In genomic region chr3:177596248-177596821, GRCh38 we compare ENCODE assay signal across 13 cellular contexts.
DNase-seq lines count a peak whose midpoint lies in the region; ATAC-seq, FAIRE-seq and TF ChIP-seq lines count a peak whose summit lies in the region.
"Had no signal": no experiment of that assay in that cellular context is flagged by ENCODE, and none has a peak within 500 bp of the region (broad histone marks: within the 10 kb centered on the region; RNA-seq: fewer than 3 reads in every experiment).

No MANE protein-coding gene starts in this region.

- H3K4me1 ChIP-seq in BE2C, result peaks cover 41% of the 10 kb centered on the region
- H3K4me1 ChIP-seq in astrocyte (ENCODE audit: insufficient read depth, low read length), result peaks cover 35% of the 10 kb centered on the region
- peaks cover 11% of the 10 kb centered on the region for H3K4me1 ChIP-seq in mucosa of descending colon (ENCODE audit: low read depth)
- H3K4me1 ChIP-seq: colonic mucosa had no signal

- no peaks in the 10 kb centered on the region for H3K9me3 Mint-ChIP-seq in HFFc6
- H3K9me3 Mint-ChIP-seq in astrocyte (ENCODE audit: unreplicated experiment), result no peaks in the 10 kb centered on the region

- H3K27ac ChIP-seq in astrocyte (ENCODE audit: low read depth, low read length), result peak overlapping the region; percentile 27
- H3K27ac ChIP-seq: KMS-11 had no signal

- no peaks in the 10 kb centered on the region; the same call in 1 of the 2 replicates for H3K27me3 Mint-ChIP-seq in HFFc6 (ENCODE audit: insufficient read depth)
- H3K27me3 Mint-ChIP-seq in astrocyte (ENCODE audit: low read depth, unreplicated experiment), result no peaks in the 10 kb centered on the region

- no peak overlapping the region for H2AFZ ChIP-seq in astrocyte (ENCODE audit: low read depth, low read length)

- no peak for FAIRE-seq in astrocyte (lab: Jason Lieb, UNC)
- FAIRE-seq: G401.6, islet of Langerhans had no signal

- no peaks in the 10 kb centered on the region for H3K9me3 ChIP-seq in BE2C
- H3K9me3 ChIP-seq in astrocyte (ENCODE audit: insufficient read depth, low read depth, low read length), result no peaks in the 10 kb centered on the region
- H3K9me3 ChIP-seq in mucosa of descending colon, result no peaks in the 10 kb centered on the region
- H3K9me3 ChIP-seq: colonic mucosa, testis had no signal

- no peaks in the 10 kb centered on the region for H3K36me3 ChIP-seq in BE2C
- no peaks in the 10 kb centered on the region for H3K36me3 ChIP-seq in astrocyte (ENCODE audit: insufficient read depth, low read length)
- H3K36me3 ChIP-seq in mucosa of descending colon (ENCODE audit: low read depth), result no peaks in the 10 kb centered on the region
- H3K36me3 ChIP-seq: colonic mucosa had no signal

- peaks cover 3% of the 10 kb centered on the region; the same call in 1 of the 2 replicates for H3K36me3 Mint-ChIP-seq in HFFc6 (ENCODE audit: low read depth)
- H3K36me3 Mint-ChIP-seq in astrocyte (ENCODE audit: low read depth, unreplicated experiment), result no peaks in the 10 kb centered on the region

- H3K4me3 ChIP-seq in BE2C (ENCODE audit: low read depth, low read length) (0 out of 2 replicates have a peak overlapping the region, but pooled peaks have one; percentile 2), astrocyte (ENCODE audit: insufficient read depth, low read depth, low read length) (no peak overlapping the region), mucosa of descending colon (no peak overlapping the region), lower leg skin (ENCODE audit: low read depth, poor library complexity, severe bottlenecking) (no peak overlapping the region)
- H3K4me3 ChIP-seq: colonic mucosa, testis had no signal

- peaks cover 70% of the 10 kb centered on the region for H3K4me1 Mint-ChIP-seq in HFFc6 (ENCODE audit: low read depth)
- H3K4me1 Mint-ChIP-seq in astrocyte (ENCODE audit: low read depth, unreplicated experiment), result peaks cover 19% of the 10 kb centered on the region

- no peak for TF ChIP-seq POLR2A in lower leg skin (IDR thresholded peaks at IDR 0.05)

- ATAC-seq in mucosa of descending colon (peak; percentile 65), GM21367 (IDR thresholded peaks at IDR 0.05; ENCODE audit: unreplicated experiment) (no peak)

- peak overlapping the region; percentile 51 for H3K27ac Mint-ChIP-seq in HFFc6
- H3K27ac Mint-ChIP-seq in astrocyte (ENCODE audit: unreplicated experiment), result no peak overlapping the region

- TF ChIP-seq CTCF in BE2C (IDR thresholded peaks at IDR 0.05; ENCODE audit: low read depth, low read length), result no peak
- no peak for TF ChIP-seq CTCF in HFFc6 (IDR thresholded peaks at IDR 0.05)
- TF ChIP-seq CTCF in astrocyte (IDR thresholded peaks at IDR 0.05; ENCODE audit: insufficient read depth, low read depth, low read length), result no peak
- no peak for TF ChIP-seq CTCF in mucosa of descending colon (IDR thresholded peaks at IDR 0.05)
- TF ChIP-seq CTCF in lower leg skin (IDR thresholded peaks at IDR 0.05), result no peak

- H3K4me2 ChIP-seq in astrocyte (ENCODE audit: low read length), result peak overlapping the region; percentile 63
- H3K4me2 ChIP-seq: KMS-11 had no signal

- intact Hi-C loops in mucosa of descending colon (cut with DNase I, micrococcal nuclease) (loop anchor here in 1 of 2 donors (10.0 kb wide), 1 partner anchor 142 kb away; no protein-coding TSS in a partner anchor), lower leg skin (cut with DNase I; ENCODE audit: low total_unique reads) (no loop called here)

- H3K9ac ChIP-seq in astrocyte (ENCODE audit: low read length), result no peak overlapping the region
- H3K9ac ChIP-seq: KMS-11 had no signal

- H3K27me3 ChIP-seq in BE2C (no peaks in the 10 kb centered on the region), astrocyte (ENCODE audit: insufficient read depth, low read length) (no peaks in the 10 kb centered on the region)
- H3K27me3 ChIP-seq: colonic mucosa, testis had no signal

- no peaks in the 10 kb centered on the region for H3K79me2 ChIP-seq in astrocyte (ENCODE audit: insufficient read depth, low read length)

- H3K4me3 Mint-ChIP-seq in HFFc6 (peak overlapping the region; percentile 66; the same call in 1 of the 2 replicates), astrocyte (ENCODE audit: unreplicated experiment) (no peak overlapping the region)

- DNase-seq in BE2C (peak; percentile 35), HFFc6 (peak; percentile 12), astrocyte (ENCODE audit: low read depth) (peak; percentile 70), mucosa of descending colon (no peak), lower leg skin (ENCODE audit: low spot score in 2 of 2) (no peak), AG08395 (ENCODE audit: low spot score) (no peak)
- no peak for DNase-seq in effector CD4-positive, alpha-beta T cell
- DNase-seq: colonic mucosa, testis had no signal

- WGBS in lower leg skin, 2 donors, result 32 to 54% methylated on average over 3 of the region's 3 CpGs

- H4K20me1 ChIP-seq in astrocyte (ENCODE audit: insufficient read depth, low read length), result no peaks in the 10 kb centered on the region

Comparison
In these comparisons a context has a peak if more than half of its experiments do, and no peak if none do; other contexts are left out.
1. DNase-seq: peak in BE2C (single experiment), HFFc6 (single experiment) and astrocyte (single experiment); none in mucosa of descending colon (0 of 3), effector CD4-positive, alpha-beta T cell (single experiment), lower leg skin (0 of 2) and AG08395 (single experiment).